In the genomic region with DNA sequence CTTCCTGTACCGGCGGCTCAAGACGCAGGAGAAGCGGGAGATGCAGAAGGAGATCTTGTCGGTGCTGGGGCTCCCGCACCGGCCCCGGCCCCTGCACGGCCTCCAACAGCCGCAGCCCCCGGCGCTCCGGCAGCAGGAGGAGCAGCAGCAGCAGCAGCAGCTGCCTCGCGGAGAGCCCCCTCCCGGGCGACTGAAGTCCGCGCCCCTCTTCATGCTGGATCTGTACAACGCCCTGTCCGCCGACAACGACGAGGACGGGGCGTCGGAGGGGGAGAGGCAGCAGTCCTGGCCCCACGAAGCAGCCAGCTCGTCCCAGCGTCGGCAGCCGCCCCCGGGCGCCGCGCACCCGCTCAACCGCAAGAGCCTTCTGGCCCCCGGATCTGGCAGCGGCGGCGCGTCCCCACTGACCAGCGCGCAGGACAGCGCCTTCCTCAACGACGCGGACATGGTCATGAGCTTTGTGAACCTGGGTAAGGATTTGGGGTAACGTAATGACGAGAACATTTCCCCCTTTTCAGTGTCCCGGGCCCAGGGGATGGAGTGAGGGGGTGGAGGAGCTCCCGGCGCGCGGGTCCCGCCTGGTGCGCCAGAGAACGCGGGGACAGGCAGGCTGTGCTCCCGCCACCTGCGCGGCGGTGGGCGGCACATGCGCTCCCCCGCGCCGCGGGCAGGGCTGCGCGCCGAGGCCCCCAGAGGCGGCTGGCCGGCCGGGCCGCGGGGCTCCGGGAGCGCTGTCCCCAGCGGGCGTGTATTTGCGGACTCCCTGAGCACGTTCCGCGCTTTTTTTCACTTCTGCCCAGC, we compare ENCODE assay signal across 7 cellular contexts. TPM values are rescaled to one million over a fixed set of nuclear protein-coding genes. Genes with fewer than 3 reads are reported as not detected.
A peak's percentile ranks its signal among the peaks of the same experiment; 100 is the strongest.
DNase-seq lines count a peak whose midpoint lies in the region; ATAC-seq, FAIRE-seq and TF ChIP-seq lines count a peak whose summit lies in the region.

No MANE protein-coding gene starts in this region.

- dilution Hi-C loops in keratinocyte (cut with MboI; ENCODE audit: extremely low pct_ligation_motif_present, low sequenced_read_pairs), result no loop called here

- POLR2A ChIA-PET in activated naive CD8-positive, alpha-beta T cell treated with anti-CD3 and anti-CD28 coated beads, Interleukin-2, amount 10 ng/mL, durations not matched to agents 7 days and 5 days (lab: Charles Lee), result no interaction called here

- H3K4me3 Mint-ChIP-seq in activated naive CD8-positive, alpha-beta T cell treated with anti-CD3 and anti-CD28 coated beads, Interleukin-2, amount 10 ng/mL, durations not matched to agents 7 days and 5 days, result peak overlapping the region; percentile 22

- H3K27me3 ChIP-seq in keratinocyte (ENCODE audit: control insufficient read depth, extremely low read depth, insufficient read depth, low read length), result peaks cover 66% of the 10 kb centered on the region
- peaks cover 13% of the 10 kb centered on the region for H3K27me3 ChIP-seq in thoracic aorta (replicated peaks; ENCODE audit: insufficient read depth)

- in situ Hi-C loops in ACHN (cut with HindIII; ENCODE audit: low pct_ligation_motif_present, low pct_unique_long_range_greater_than_20kb, low sequenced_read_pairs), result no loop called here

- no peaks in the 10 kb centered on the region for H3K36me3 Mint-ChIP-seq in activated naive CD8-positive, alpha-beta T cell treated with anti-CD3 and anti-CD28 coated beads, Interleukin-2, amount 10 ng/mL, durations not matched to agents 7 days and 5 days

- no peaks in the 10 kb centered on the region for H3K9me1 ChIP-seq in keratinocyte (ENCODE audit: control insufficient read depth, extremely low read depth, insufficient read depth, low read length)

- H3K27ac ChIP-seq in keratinocyte (ENCODE audit: control insufficient read depth, insufficient read depth, low read length) (no peak overlapping the region), thoracic aorta (no peak overlapping the region)

- ATAC-seq in HG02798 (IDR thresholded peaks at IDR 0.05; ENCODE audit: poor library complexity, unreplicated experiment) (peak; percentile 3), thoracic aorta (ENCODE audit: insufficient number of reproducible peaks, low FRiP score, low read depth) (no peak)
- ATAC-seq in activated naive CD8-positive, alpha-beta T cell treated with anti-CD3 and anti-CD28 coated beads, Interleukin-2, amount 10 ng/mL, durations not matched to agents 7 days and 5 days (ENCODE audit: low read depth), result no peak

- H3K36me3 ChIP-seq in keratinocyte (ENCODE audit: control insufficient read depth in 2 of 2, extremely low read depth in 1 of 2, insufficient read depth in 2 of 2, low read length in 2 of 2) (no peaks in the 10 kb centered on the region), thoracic aorta (no peaks in the 10 kb centered on the region)

- peak; percentile 44 for DNase-seq in GM03348 (ENCODE audit: low spot score)
- DNase-seq in activated naive CD8-positive, alpha-beta T cell treated with anti-CD3 and anti-CD28 coated beads, Interleukin-2, amount 10 ng/mL, durations not matched to agents 7 days and 5 days, result peak; percentile 34
- DNase-seq in keratinocyte (ENCODE audit: low read depth, low spot score), result no peak
- no peak for DNase-seq in thoracic aorta (ENCODE audit: low spot score)
- no peak for DNase-seq in OCI-M2 (lab: John Stamatoyannopoulos, UW; ENCODE audit: unreplicated experiment)
- DNase-seq in ACHN, result no peak

- H3K79me2 ChIP-seq in keratinocyte (ENCODE audit: control insufficient read depth, insufficient read depth, low read length), result no peaks in the 10 kb centered on the region

- H3K4me3 ChIP-seq in keratinocyte (ENCODE audit: control insufficient read depth in 2 of 3, extremely low read depth in 1 of 3, insufficient read depth in 2 of 3, low read depth in 1 of 3, low read length in 3 of 3), result peak overlapping the region; percentile 4 to 51 (median 50)
- peak overlapping the region; percentile 67 for H3K4me3 ChIP-seq in thoracic aorta

- H3K9me3 ChIP-seq in keratinocyte (ENCODE audit: control insufficient read depth, low read depth, low read length) (no peaks in the 10 kb centered on the region), thoracic aorta (no peaks in the 10 kb centered on the region)

- H3K27ac Mint-ChIP-seq in activated naive CD8-positive, alpha-beta T cell treated with anti-CD3 and anti-CD28 coated beads, Interleukin-2, amount 10 ng/mL, durations not matched to agents 7 days and 5 days, result no peak overlapping the region

- peaks cover 13% of the 10 kb centered on the region for H3K4me1 Mint-ChIP-seq in activated naive CD8-positive, alpha-beta T cell treated with anti-CD3 and anti-CD28 coated beads, Interleukin-2, amount 10 ng/mL, durations not matched to agents 7 days and 5 days

- H3K9ac ChIP-seq in keratinocyte (ENCODE audit: control insufficient read depth, extremely low read depth, insufficient read depth, low read length), result no peak overlapping the region

- no peak for FAIRE-seq in keratinocyte (lab: Jason Lieb, UNC)

- H3K9me3 Mint-ChIP-seq in activated naive CD8-positive, alpha-beta T cell treated with anti-CD3 and anti-CD28 coated beads, Interleukin-2, amount 10 ng/mL, durations not matched to agents 7 days and 5 days, result no peaks in the 10 kb centered on the region

- H3K27me3 Mint-ChIP-seq in activated naive CD8-positive, alpha-beta T cell treated with anti-CD3 and anti-CD28 coated beads, Interleukin-2, amount 10 ng/mL, durations not matched to agents 7 days and 5 days, result peaks cover 73% of the 10 kb centered on the region

- no peaks in the 10 kb centered on the region for H4K20me1 ChIP-seq in keratinocyte (ENCODE audit: control insufficient read depth, extremely low read depth, insufficient read depth, low read length)

- H3K4me1 ChIP-seq in keratinocyte (ENCODE audit: control insufficient read depth, extremely low read depth, insufficient read depth, low read length) (peaks cover 25% of the 10 kb centered on the region), thoracic aorta (ENCODE audit: control insufficient read depth in 1 of 2, low read depth in 2 of 2) (peaks cover 14 to 27% of the 10 kb centered on the region in 2 donors)

- no peak for TF ChIP-seq CTCF in keratinocyte (optimal IDR thresholded peaks at IDR 0.05 in 1 of 3, IDR thresholded peaks at IDR 0.05 in 1 of 3, conservative IDR thresholded peaks at IDR 0.05 in 1 of 3; ENCODE audit: extremely low read depth in 1 of 3, insufficient read depth in 2 of 3, low read length in 3 of 3)
- no peak for TF ChIP-seq CTCF in thoracic aorta (IDR thresholded peaks at IDR 0.05)

- peak overlapping the region; percentile 74 for H3K4me2 ChIP-seq in keratinocyte (ENCODE audit: control insufficient read depth, extremely low read depth, insufficient read depth, low read depth, low read length)

- peak overlapping the region; percentile 9 for H2AFZ ChIP-seq in keratinocyte (ENCODE audit: control insufficient read depth, low read length)

RNA-seq across cellular contexts. Expression of a gene that starts 1.5 kb away (rescaled TPM):
- total RNA-seq in activated naive CD8-positive, alpha-beta T cell treated with anti-CD3 and anti-CD28 coated beads, Interleukin-2, amount 10 ng/mL, durations not matched to agents 7 days and 5 days, result not detected
- 0.05 to 0.48 TPM (median 0.09 TPM) in 3 replicates for polyA plus RNA-seq in keratinocyte
- 0.50 TPM for polyA plus RNA-seq in keratinocyte (2011; ENCODE audit: low read depth)
- 0.04 and 0.15 TPM in 2 replicates for polyA plus RNA-seq in keratinocyte (2011; cell fraction: cytosol; rRNA removed)
- 0.08 and 0.17 TPM in 2 replicates for polyA plus RNA-seq in keratinocyte (2011; cell fraction: nucleus; rRNA removed)
- polyA plus RNA-seq in keratinocyte (2012; ENCODE audit: low replicate concordance), result 0.36 and 0.90 TPM in 2 replicates
- polyA minus RNA-seq in keratinocyte, result 0.22 TPM in 1 of 3 replicates, not detected in the others
- not detected for polyA minus RNA-seq in keratinocyte (2011; cell fraction: cytosol; rRNA and poly(A)+ RNA removed)
- 0.21 TPM in 1 of 2 replicates, not detected in the other for polyA minus RNA-seq in keratinocyte (2011; cell fraction: nucleus; rRNA and poly(A)+ RNA removed)
- 1 to 10 TPM; 4.7 TPM for total RNA-seq in thoracic aorta

Comparison
In these comparisons a context has a peak if more than half of its experiments do, and no peak if none do; other contexts are left out.
1. DNase-seq: peak in GM03348 (single experiment) and activated naive CD8-positive, alpha-beta T cell treated with anti-CD3 and anti-CD28 coated beads, Interleukin-2, amount 10 ng/mL, durations not matched to agents 7 days and 5 days (single experiment); none in keratinocyte (single experiment), thoracic aorta (single experiment), OCI-M2 (single experiment) and ACHN (single experiment).
2. RNA of a gene that starts 1.5 kb away (total RNA-seq): 4.7 TPM in thoracic aorta; not detected in activated naive CD8-positive, alpha-beta T cell treated with anti-CD3 and anti-CD28 coated beads, Interleukin-2, amount 10 ng/mL, durations not matched to agents 7 days and 5 days; every median in the first group is over 4 times any median in the second.